1 cellular context compared by ENCODE assay signal in the genomic region with DNA sequence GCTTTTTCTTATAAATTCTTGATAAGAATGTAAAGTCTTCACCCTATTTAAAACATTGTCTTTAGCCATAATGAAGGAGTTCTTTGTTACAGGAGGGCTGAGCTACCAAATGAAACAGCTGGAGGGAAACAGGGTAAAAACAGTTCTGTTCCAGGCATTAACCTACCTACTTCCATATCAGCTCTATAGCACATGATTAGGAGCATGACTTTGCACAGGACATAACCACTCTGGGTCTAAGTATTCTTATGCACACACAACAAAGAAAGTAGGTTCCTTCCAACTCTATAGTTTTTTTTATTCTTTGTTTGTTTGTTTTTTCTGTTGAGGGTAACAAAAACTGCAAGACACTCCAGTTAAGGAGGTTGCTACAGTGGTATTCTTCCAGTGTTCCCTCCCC.
TF ChIP-seq lines count a peak whose summit lies in the region.

No MANE protein-coding gene starts in this region.

TF ChIP-seq in GM23338, 12 proteins besides CTCF, POLR2A, EP300 and RAD21 (continued from another document):
- no peak for TF ChIP-seq ZNF462 (CRISPR knock-in tag; IDR thresholded peaks at IDR 0.05)
